ENCODE assay signal across 9 cellular contexts in the genomic region with DNA sequence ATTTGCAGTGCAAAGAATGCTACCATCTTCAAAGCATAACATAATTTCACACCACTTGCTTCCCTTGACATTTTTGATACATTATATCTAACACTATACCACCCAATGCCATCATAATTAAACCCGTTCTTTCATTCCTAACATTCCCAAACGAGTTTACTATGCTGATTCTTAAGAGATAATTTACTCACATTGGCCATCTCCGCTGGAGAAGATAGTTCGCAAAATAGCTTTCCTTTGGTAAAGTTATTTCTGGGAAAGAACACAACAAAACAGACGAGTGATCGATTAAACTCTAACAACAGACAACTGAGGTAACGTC. TPM values are rescaled to one million over a fixed set of nuclear protein-coding genes. Genes with fewer than 3 reads are reported as not detected.
DNase-seq lines count a peak whose midpoint lies in the region; ATAC-seq, FAIRE-seq and TF ChIP-seq lines count a peak whose summit lies in the region.
"Had no signal": no experiment of that assay in that cellular context is flagged by ENCODE, and none has a peak within 500 bp of the region (broad histone marks: within the 10 kb centered on the region; RNA-seq: fewer than 3 reads in every experiment).

No MANE protein-coding gene starts in this region.

- H3K27me3 ChIP-seq in SK-N-SH (ENCODE audit: insufficient read depth): no peaks in the 10 kb centered on the region
- H3K27me3 ChIP-seq in subcutaneous abdominal adipose tissue (ENCODE audit: control insufficient read depth in 5 of 5, insufficient read depth in 4 of 5, low read length in 5 of 5): no peaks in the 10 kb centered on the region

- H3K36me3 Mint-ChIP-seq in activated naive CD8-positive, alpha-beta T cell treated with anti-CD3 and anti-CD28 coated beads, Interleukin-2, amount 50 U/mL, for 24 hours (ENCODE audit: low read depth): peaks cover 38% of the 10 kb centered on the region

- no peak for TF ChIP-seq RAD21 in SK-N-SH (IDR thresholded peaks at IDR 0.05; ENCODE audit: low read length)

- TF ChIP-seq EP300 in SK-N-SH (IDR thresholded peaks at IDR 0.05; ENCODE audit: borderline replicate concordance in 1 of 2, low read depth in 1 of 2, low read length in 1 of 2): no peak

- POLR2A ChIA-PET in SK-N-SH (lab: Yijun Ruan, JAX): interaction anchor here (0.7 to 1.4 kb wide), 2 partner anchors 898 to 899 kb away, joined by 3 to 4 read pairs; no protein-coding TSS in a partner anchor

- no peak for FAIRE-seq in kidney (lab: Jason Lieb, UNC)
- FAIRE-seq: colon had no signal

- H3K9me3 ChIP-seq in SK-N-SH: no peaks in the 10 kb centered on the region
- no peaks in the 10 kb centered on the region for H3K9me3 ChIP-seq in kidney (ENCODE audit: control insufficient read depth in 1 of 2, low read length in 2 of 2)
- no peaks in the 10 kb centered on the region for H3K9me3 ChIP-seq in subcutaneous abdominal adipose tissue (ENCODE audit: control insufficient read depth in 5 of 5, low read length in 5 of 5)

- no peak overlapping the region; the same call in 1 of the 2 replicates for H2AFZ ChIP-seq in SK-N-SH (ENCODE audit: low read depth)

- H3K4me3 ChIP-seq in SK-N-SH (ENCODE audit: low read depth in 2 of 2, low read length in 1 of 2) (peak overlapping the region; percentile 63 to 85), kidney (ENCODE audit: low read length in 2 of 2) (peak overlapping the region; percentile 94 to 100), subcutaneous abdominal adipose tissue (ENCODE audit: low read depth in 1 of 5, low read length in 5 of 5) (peak overlapping the region; percentile 94 to 100 (median 97))

- ATAC-seq in SK-N-SH treated with all-trans-retinoic acid at 6 μM for 48 hours (no peak), sciatic nerve (no peak), HG03520 (IDR thresholded peaks at IDR 0.05; ENCODE audit: unreplicated experiment) (no peak)
- no peak for ATAC-seq in activated naive CD8-positive, alpha-beta T cell treated with anti-CD3 and anti-CD28 coated beads, Interleukin-2, amount 50 U/mL, for 24 hours

- H3K79me2 ChIP-seq in SK-N-SH (ENCODE audit: insufficient read depth): peaks cover 50% of the 10 kb centered on the region

- H3K4me3 Mint-ChIP-seq in activated naive CD8-positive, alpha-beta T cell treated with anti-CD3 and anti-CD28 coated beads, Interleukin-2, amount 50 U/mL, for 24 hours: peak overlapping the region; percentile 99

- H3K36me3 ChIP-seq in SK-N-SH (replicated peaks in 1 of 2; ENCODE audit: control insufficient read depth in 1 of 2, insufficient read depth in 2 of 2, low read length in 1 of 2): peaks cover 28 to 39% of the 10 kb centered on the region in 2 experiments
- H3K36me3 ChIP-seq in kidney (ENCODE audit: control insufficient read depth in 1 of 2, insufficient read depth in 2 of 2, low read length in 2 of 2): peaks cover 0 to 10% of the 10 kb centered on the region in 2 donors
- peaks cover 2 to 10% (median 3%) of the 10 kb centered on the region in 5 donors for H3K36me3 ChIP-seq in subcutaneous abdominal adipose tissue (ENCODE audit: control insufficient read depth in 5 of 5, insufficient read depth in 5 of 5, low read length in 5 of 5)

- no peaks in the 10 kb centered on the region for H3K9me2 ChIP-seq in SK-N-SH

- TF ChIP-seq CTCF in SK-N-SH (IDR thresholded peaks at IDR 0.05) (no peak), kidney (IDR thresholded peaks at IDR 0.05; ENCODE audit: borderline replicate concordance, extremely low read depth, insufficient read depth) (no peak)

- peaks cover 49% of the 10 kb centered on the region for H3K4me1 Mint-ChIP-seq in activated naive CD8-positive, alpha-beta T cell treated with anti-CD3 and anti-CD28 coated beads, Interleukin-2, amount 50 U/mL, for 24 hours

- H3K4me2 ChIP-seq in SK-N-SH: peak overlapping the region; percentile 79

- CTCF ChIA-PET in SK-N-SH (lab: Yijun Ruan, JAX): interaction anchor here (0.6 to 2.6 kb wide), 7 partner anchors 8 to 1651 kb away, joined by 3 to 18 read pairs (median 3); a partner anchor contains a TSS

- H3K27ac ChIP-seq in SK-N-SH (ENCODE audit: low read depth in 2 of 2, low read length in 1 of 2) (peak overlapping the region; percentile 95 to 97), kidney (ENCODE audit: low read depth in 2 of 2, low read length in 2 of 2) (peak overlapping the region; percentile 98 to 100), subcutaneous abdominal adipose tissue (ENCODE audit: low read depth, low read length) (peak overlapping the region; percentile 91)

- H3K27ac Mint-ChIP-seq in activated naive CD8-positive, alpha-beta T cell treated with anti-CD3 and anti-CD28 coated beads, Interleukin-2, amount 50 U/mL, for 24 hours: peak overlapping the region; percentile 100

- H3K4me1 ChIP-seq in SK-N-SH (ENCODE audit: control insufficient read depth in 1 of 2, insufficient read depth in 2 of 2, low read depth in 1 of 2, low read length in 1 of 2) (peaks cover 5 to 19% of the 10 kb centered on the region in 2 experiments; a peak in 3 of 4 replicates), kidney (ENCODE audit: control insufficient read depth in 1 of 2, insufficient read depth in 1 of 2, low read depth in 1 of 2, low read length in 2 of 2) (peaks cover 0 to 9% of the 10 kb centered on the region in 2 donors), subcutaneous abdominal adipose tissue (ENCODE audit: control insufficient read depth in 5 of 5, insufficient read depth in 5 of 5, low read length in 5 of 5) (peaks cover 0 to 27% (median 22%) of the 10 kb centered on the region in 5 donors)

- DNase-seq in SK-N-SH (no peak), kidney (no peak), sciatic nerve (ENCODE audit: low spot score) (no peak)
- no peak for DNase-seq in activated naive CD8-positive, alpha-beta T cell treated with anti-CD3 and anti-CD28 coated beads, Interleukin-2, amount 50 U/mL, for 24 hours
- DNase-seq in activated CD4-positive, alpha-beta T cell treated with anti-CD3 and anti-CD28 coated beads, Interleukin-2, amount 50 U/mL, for 48 hours: no peak

- peaks cover 2% of the 10 kb centered on the region for H3K27me3 Mint-ChIP-seq in activated naive CD8-positive, alpha-beta T cell treated with anti-CD3 and anti-CD28 coated beads, Interleukin-2, amount 50 U/mL, for 24 hours

- H3K9me3 Mint-ChIP-seq in activated naive CD8-positive, alpha-beta T cell treated with anti-CD3 and anti-CD28 coated beads, Interleukin-2, amount 50 U/mL, for 24 hours: no peaks in the 10 kb centered on the region

- H4K20me1 ChIP-seq in SK-N-SH (ENCODE audit: insufficient read depth): no peaks in the 10 kb centered on the region

- intact Hi-C loops in kidney (cut with DNase I): no loop called here
- intact Hi-C loops in sciatic nerve (cut with DNase I): no loop called here

- H3F3A ChIP-seq in SK-N-SH (replicated peaks; ENCODE audit: insufficient read depth): peaks cover 10% of the 10 kb centered on the region

- WGBS in SK-N-SH (ENCODE audit: low lambda C conversion rate): 3% methylated on average over 7 of the region's 7 CpGs

- H3K9ac ChIP-seq in SK-N-SH (peak overlapping the region; percentile 98), kidney (ENCODE audit: low read length in 2 of 2) (peak overlapping the region; percentile 97 to 100), subcutaneous abdominal adipose tissue (ENCODE audit: low read length in 5 of 5) (peak overlapping the region; percentile 85 to 99 (median 95))

TF ChIP-seq in SK-N-SH, 30 proteins besides CTCF, POLR2A, EP300 and RAD21 (continues in another document):
- no peak for TF ChIP-seq EZH2phosphoT487 (IDR thresholded peaks at IDR 0.05; ENCODE audit: borderline replicate concordance, low read depth)
- TF ChIP-seq FOXM1 (IDR thresholded peaks at IDR 0.05; ENCODE audit: low read depth): no peak
- TF ChIP-seq POLR2AphosphoS5 (IDR thresholded peaks at IDR 0.05; ENCODE audit: low read depth, low read length): no peak
- TF ChIP-seq, protein P1, sequence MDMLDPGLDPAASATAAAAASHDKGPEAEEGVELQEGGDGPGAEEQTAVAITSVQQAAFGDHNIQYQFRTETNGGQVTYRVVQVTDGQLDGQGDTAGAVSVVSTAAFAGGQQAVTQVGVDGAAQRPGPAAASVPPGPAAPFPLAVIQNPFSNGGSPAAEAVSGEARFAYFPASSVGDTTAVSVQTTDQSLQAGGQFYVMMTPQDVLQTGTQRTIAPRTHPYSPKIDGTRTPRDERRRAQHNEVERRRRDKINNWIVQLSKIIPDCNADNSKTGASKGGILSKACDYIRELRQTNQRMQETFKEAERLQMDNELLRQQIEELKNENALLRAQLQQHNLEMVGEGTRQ (IDR thresholded peaks at IDR 0.05; ENCODE audit: borderline replicate concordance, low read depth, low read length): no peak
- TF ChIP-seq ELF1 (IDR thresholded peaks at IDR 0.05): no peak

TF ChIP-seq in SK-N-SH treated with all-trans-retinoic acid at 6 μM for 48 hours, 23 proteins besides CTCF, POLR2A, EP300 and RAD21 (continues in another document):
- no peak for TF ChIP-seq OSR1 (CRISPR knock-in tag; IDR thresholded peaks at IDR 0.05)
- TF ChIP-seq BACH2 (CRISPR knock-in tag; IDR thresholded peaks at IDR 0.05; ENCODE audit: borderline replicate concordance): no peak
- no peak for TF ChIP-seq ZNF8 (CRISPR knock-in tag; IDR thresholded peaks at IDR 0.05)
- TF ChIP-seq, protein P2, sequence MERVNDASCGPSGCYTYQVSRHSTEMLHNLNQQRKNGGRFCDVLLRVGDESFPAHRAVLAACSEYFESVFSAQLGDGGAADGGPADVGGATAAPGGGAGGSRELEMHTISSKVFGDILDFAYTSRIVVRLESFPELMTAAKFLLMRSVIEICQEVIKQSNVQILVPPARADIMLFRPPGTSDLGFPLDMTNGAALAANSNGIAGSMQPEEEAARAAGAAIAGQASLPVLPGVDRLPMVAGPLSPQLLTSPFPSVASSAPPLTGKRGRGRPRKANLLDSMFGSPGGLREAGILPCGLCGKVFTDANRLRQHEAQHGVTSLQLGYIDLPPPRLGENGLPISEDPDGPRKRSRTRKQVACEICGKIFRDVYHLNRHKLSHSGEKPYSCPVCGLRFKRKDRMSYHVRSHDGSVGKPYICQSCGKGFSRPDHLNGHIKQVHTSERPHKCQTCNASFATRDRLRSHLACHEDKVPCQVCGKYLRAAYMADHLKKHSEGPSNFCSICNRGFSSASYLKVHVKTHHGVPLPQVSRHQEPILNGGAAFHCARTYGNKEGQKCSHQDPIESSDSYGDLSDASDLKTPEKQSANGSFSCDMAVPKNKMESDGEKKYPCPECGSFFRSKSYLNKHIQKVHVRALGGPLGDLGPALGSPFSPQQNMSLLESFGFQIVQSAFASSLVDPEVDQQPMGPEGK (CRISPR knock-in tag; IDR thresholded peaks at IDR 0.05; ENCODE audit: borderline replicate concordance): no peak

RNA-seq across cellular contexts. Expression of a gene that starts 0.7 kb away (rescaled TPM):
- polyA plus RNA-seq in SK-N-SH (2012; rRNA removed): 40.4 and 45.1 TPM in 2 replicates
- 61.8 and 81.5 TPM in 2 replicates for polyA plus RNA-seq in SK-N-SH (2012; cell fraction: cytosol; rRNA removed)
- 11.3 and 27.8 TPM in 2 replicates for polyA plus RNA-seq in SK-N-SH (2012; cell fraction: nucleus; rRNA removed)
- 77.1 TPM for total RNA-seq in kidney
- polyA plus RNA-seq in kidney (ENCODE audit: insufficient read depth, low read depth, low replicate concordance): 84.8 TPM
- 53.5 TPM for total RNA-seq in sciatic nerve
